In genomic region chr1:179882253-179883039, GRCh38 we compare ENCODE assay signal across 8 cellular contexts. TPM values are rescaled to one million over a fixed set of nuclear protein-coding genes. Genes with fewer than 3 reads are reported as not detected.
DNase-seq lines count a peak whose midpoint lies in the region; ATAC-seq, FAIRE-seq and TF ChIP-seq lines count a peak whose summit lies in the region.

TOR1AIP1 (plus strand) TSS chr1:179882285; CDS start chr1:179882503, 218 bp downstream.

- intact Hi-C loops in left ventricle myocardium superior (cut with micrococcal nuclease) (no loop called here), psoas muscle (cut with DNase I) (loop anchor here (2.0 to 10.0 kb wide), 2 partner anchors 72 to 292 kb away; partner anchors contain the start of gene CEP350 (in 2 of the 2))

- H3K27me3 ChIP-seq in psoas muscle (ENCODE audit: insufficient read depth in 3 of 3, low read length in 2 of 3), result no peaks in the 10 kb centered on the region

- H3K36me3 ChIP-seq in psoas muscle (ENCODE audit: insufficient read depth in 1 of 2, low read depth in 1 of 2), result peaks cover 0 to 38% of the 10 kb centered on the region in 2 donors

- peak within 1 kb of the TSS; percentile 100 for H3K27ac ChIP-seq in angular gyrus (ENCODE audit: low read depth, low read length)
- peak within 1 kb of the TSS; percentile 99 for H3K27ac ChIP-seq in psoas muscle

- peak; percentile 49 for TF ChIP-seq CTCF in psoas muscle (IDR thresholded peaks at IDR 0.05)

- FAIRE-seq in urothelium cell line (lab: Jason Lieb, UNC), result peak; percentile 63

- ATAC-seq in GM18499 (IDR thresholded peaks at IDR 0.05; ENCODE audit: insufficient read depth, unreplicated experiment) (peak; percentile 67), HG02943 (IDR thresholded peaks at IDR 0.05; ENCODE audit: low read depth, unreplicated experiment) (peak; percentile 78), left ventricle myocardium superior (peak; percentile 94), psoas muscle (peak; percentile 92 to 94 (median 92))

- DNase-seq in NCI-H187 (lab: John Stamatoyannopoulos, UW), result peak; percentile 100
- peak; percentile 92 to 99 (median 97) for DNase-seq in T-helper 2 cell
- DNase-seq in left ventricle myocardium superior, result peak; percentile 98
- DNase-seq in psoas muscle, result peak; percentile 98 to 99
- DNase-seq in urothelium cell line (ENCODE audit: low spot score), result peak; percentile 93

- WGBS in psoas muscle, 3 donors, result 0 to 1% (median 0%) methylated on average over 70 to 72 of the region's 72 CpGs

- peaks cover 48% of the 10 kb centered on the region for H3K4me1 ChIP-seq in psoas muscle

- no peaks in the 10 kb centered on the region for H3K9me3 ChIP-seq in psoas muscle

- peak within 1 kb of the TSS; percentile 91 for H3K4me3 ChIP-seq in psoas muscle

RNA-seq across cellular contexts. Expression of gene TOR1AIP1, which starts in this region (rescaled TPM):
- total RNA-seq in left ventricle myocardium superior (43.4 TPM), psoas muscle (10 to 100 TPM; 35.1 to 59.6 (median 53.3) TPM)
- polyA plus RNA-seq in psoas muscle, result 10 to 100 TPM; 15.5 to 33.4 (median 30.8) TPM

Comparison
In these comparisons a context has a peak if more than half of its experiments do, and no peak if none do; other contexts are left out.
1. Peak in every context shown above with its lines: DNase-seq, ATAC-seq, H3K4me3 ChIP-seq and H3K27ac ChIP-seq.